18 cellular contexts compared by ENCODE assay signal in the genomic region with DNA sequence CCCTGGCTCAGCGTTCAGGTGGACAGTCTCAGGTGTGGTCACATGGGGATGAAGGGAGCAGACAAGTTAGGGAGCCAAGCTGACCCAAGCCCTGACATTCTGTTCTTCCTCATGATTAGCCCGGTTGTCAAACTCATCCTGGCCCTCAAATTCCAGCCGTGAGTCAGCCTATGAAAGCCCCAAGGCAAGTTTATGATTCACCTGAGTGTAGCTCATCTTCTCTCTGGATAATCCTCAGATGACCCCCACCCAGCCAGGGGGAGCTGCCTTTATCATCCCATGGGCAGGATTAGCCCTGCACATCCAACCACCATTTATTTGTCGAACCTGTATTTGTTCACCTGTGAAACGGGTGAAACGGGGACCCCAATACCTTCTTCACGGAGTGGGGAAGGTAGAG.
DNase-seq lines count a peak whose midpoint lies in the region; ATAC-seq, FAIRE-seq and TF ChIP-seq lines count a peak whose summit lies in the region.
"Had no signal": no experiment of that assay in that cellular context is flagged by ENCODE, and none has a peak within 500 bp of the region (broad histone marks: within the 10 kb centered on the region; RNA-seq: fewer than 3 reads in every experiment).

No MANE protein-coding gene starts in this region.

- no peaks in the 10 kb centered on the region for H3K36me3 ChIP-seq in bronchial epithelial cell (ENCODE audit: control insufficient read depth, insufficient read depth, low read length)
- H3K36me3 ChIP-seq: BLaER1 had no signal

- H3K27me3 ChIP-seq in bronchial epithelial cell (ENCODE audit: control insufficient read depth, insufficient read depth, low read length): no peaks in the 10 kb centered on the region
- H3K27me3 ChIP-seq: BLaER1 had no signal

- no peak for ATAC-seq in activated CD4-positive, alpha-beta T cell treated with anti-CD3 and anti-CD28 coated beads for 36 hours
- ATAC-seq in GM18519 (IDR thresholded peaks at IDR 0.05; ENCODE audit: low FRiP score, unreplicated experiment): no peak
- ATAC-seq: HepG2 had no signal

- H3K4me3 ChIP-seq in bronchial epithelial cell (ENCODE audit: low read depth, low read length): no peak overlapping the region
- H3K4me3 ChIP-seq: BLaER1, GM23248 had no signal

- no peaks in the 10 kb centered on the region for H3K36me3 Mint-ChIP-seq in activated CD4-positive, alpha-beta T cell treated with anti-CD3 and anti-CD28 coated beads for 36 hours (ENCODE audit: low read depth)

- POLR2A ChIA-PET in activated CD4-positive, alpha-beta T cell treated with anti-CD3 and anti-CD28 coated beads for 36 hours (lab: Charles Lee): no interaction called here

- CTCF ChIA-PET in activated CD4-positive, alpha-beta T cell treated with anti-CD3 and anti-CD28 coated beads for 36 hours (lab: Charles Lee): interaction anchor here (1.0 kb wide), 1 partner anchor 16 kb away, joined by 3 read pairs; no protein-coding TSS in a partner anchor

- H3K9me3 Mint-ChIP-seq in activated CD4-positive, alpha-beta T cell treated with anti-CD3 and anti-CD28 coated beads for 36 hours (ENCODE audit: low read depth): no peaks in the 10 kb centered on the region

- H3K4me1 Mint-ChIP-seq in activated CD4-positive, alpha-beta T cell treated with anti-CD3 and anti-CD28 coated beads for 36 hours: no peaks in the 10 kb centered on the region
- H3K4me1 Mint-ChIP-seq: CD8-positive, alpha-beta memory T cell had no signal

- H3K27ac Mint-ChIP-seq in activated CD4-positive, alpha-beta T cell treated with anti-CD3 and anti-CD28 coated beads for 36 hours: no peak overlapping the region
- H3K27ac Mint-ChIP-seq: CD8-positive, alpha-beta memory T cell had no signal

- H3K27me3 Mint-ChIP-seq in activated CD4-positive, alpha-beta T cell treated with anti-CD3 and anti-CD28 coated beads for 36 hours: peaks cover 22% of the 10 kb centered on the region

- TF ChIP-seq CTCF in bronchial epithelial cell (IDR thresholded peaks at IDR 0.05; ENCODE audit: insufficient read depth, low read length, severe bottlenecking): no peak

- no peak for FAIRE-seq in bronchial epithelial cell (lab: Jason Lieb, UNC)
- FAIRE-seq: HepG2, HTR-8/SVneo had no signal

- intact Hi-C loops in activated CD4-positive, alpha-beta T cell treated with anti-CD3 and anti-CD28 coated beads for 36 hours (cut with DNase I, micrococcal nuclease): no loop called here
- intact Hi-C loops in head of caudate nucleus (cut with DNase I): no loop called here

- H3K4me3 Mint-ChIP-seq in activated CD4-positive, alpha-beta T cell treated with anti-CD3 and anti-CD28 coated beads for 36 hours: no peak overlapping the region
- H3K4me3 Mint-ChIP-seq: CD8-positive, alpha-beta memory T cell had no signal

- DNase-seq in ELR (ENCODE audit: low read depth): peak; percentile 25
- DNase-seq in M059J (ENCODE audit: low read depth): peak; percentile 57
- peak; percentile 37 for DNase-seq in bronchial epithelial cell (ENCODE audit: low read depth)
- peak; percentile 39 for DNase-seq in kidney tubule cell (ENCODE audit: low spot score)
- DNase-seq in activated CD4-positive, alpha-beta T cell treated with anti-CD3 and anti-CD28 coated beads for 36 hours: no peak
- DNase-seq in head of caudate nucleus: no peak
- DNase-seq: 8988T; AML-193; Caco-2; CD8-positive, alpha-beta memory T cell; DND-41; GF-D8; GM23248; H7 had no signal

Comparison
In these comparisons a context has a peak if more than half of its experiments do, and no peak if none do; other contexts are left out.
1. DNase-seq: peak in ELR (single experiment), M059J (single experiment), bronchial epithelial cell (single experiment) and kidney tubule cell (single experiment); none in activated CD4-positive, alpha-beta T cell treated with anti-CD3 and anti-CD28 coated beads for 36 hours (single experiment) and head of caudate nucleus (0 of 42).